8 cellular contexts compared by ENCODE assay signal in the genomic region with DNA sequence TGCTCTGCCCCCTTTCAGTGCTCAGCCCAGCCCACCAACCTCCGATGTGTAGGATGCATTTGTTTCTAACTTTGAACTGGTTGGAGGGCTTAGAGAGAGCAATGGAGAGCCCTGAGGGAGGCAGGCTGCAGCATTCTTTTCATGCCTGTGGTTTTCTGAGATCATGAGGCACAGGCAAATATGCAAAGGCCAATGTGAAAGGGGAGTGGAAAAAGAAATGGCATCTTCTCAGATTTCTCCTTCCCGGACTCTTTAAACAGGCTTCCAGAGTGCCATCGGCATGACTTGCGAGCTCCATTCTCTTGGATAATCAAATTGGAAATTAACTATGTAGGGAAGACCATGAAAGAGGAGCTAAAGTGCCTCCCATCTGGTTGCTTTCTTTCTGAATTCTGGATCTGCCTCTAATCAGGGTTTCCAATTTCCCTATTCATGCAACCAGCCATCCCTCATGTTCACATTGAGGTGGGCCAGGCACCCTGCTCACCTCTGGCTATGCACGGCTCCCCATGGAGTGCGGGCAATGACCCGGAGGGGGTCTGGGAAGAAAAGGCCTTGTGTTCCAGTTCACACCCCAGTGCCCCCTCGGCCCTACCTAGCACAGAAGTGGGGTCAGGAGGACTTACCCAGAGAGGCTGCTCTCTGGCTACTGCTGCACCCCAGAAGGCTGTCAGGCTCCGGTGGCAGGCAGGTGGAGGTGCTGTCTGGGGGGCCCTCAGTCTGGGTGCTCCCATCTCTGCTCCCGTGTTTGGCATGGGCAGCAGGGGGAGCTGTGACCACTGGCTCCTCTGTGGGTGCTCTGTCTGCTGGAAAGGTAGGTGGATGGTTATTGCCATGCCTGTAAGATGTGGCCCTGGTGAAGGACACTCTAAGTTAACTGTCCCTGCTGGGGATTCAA. TPM values are rescaled to one million over a fixed set of nuclear protein-coding genes. Genes with fewer than 3 reads are reported as not detected.
A peak's percentile ranks its signal among the peaks of the same experiment; 100 is the strongest.
DNase-seq lines count a peak whose midpoint lies in the region; ATAC-seq and TF ChIP-seq lines count a peak whose summit lies in the region.

No MANE protein-coding gene starts in this region.

- H3K36me3 ChIP-seq in breast epithelium (peaks cover 6% of the 10 kb centered on the region), left lung (peaks cover 4 to 83% of the 10 kb centered on the region in 2 donors), transverse colon (peaks cover 0 to 13% (median 6%) of the 10 kb centered on the region in 4 donors)

- H3K27ac ChIP-seq in breast epithelium (peak overlapping the region; percentile 97 to 100), left lung (peak overlapping the region; percentile 72), transverse colon (peak overlapping the region; percentile 64 to 99 (median 87))

- no peak for DNase-seq in GM10266 (ENCODE audit: extremely low spot score)
- DNase-seq in LoVo (ENCODE audit: low spot score) = peak; percentile 51
- DNase-seq in breast epithelium (ENCODE audit: low spot score in 2 of 2) = peak in 1 of 2 donors; percentile 91
- peak in 1 of 2 donors; percentile 49 for DNase-seq in left lung
- DNase-seq in transverse colon = no peak
- DNase-seq in SKM-1 treated with dmso at 0.1 percent for 144 hours (lab: John Stamatoyannopoulos, UW; ENCODE audit: unreplicated experiment) = no peak
- no peak for DNase-seq in stimulated activated CD4-positive, alpha-beta T cell treated with anti-CD3 and anti-CD28 coated beads, Interleukin-12 subunit alpha, Interleukin-12 subunit beta, amount 100 ng/mL, for 4 hours
- no peak for DNase-seq in NCI-H524 treated with DMSO at 0.1 percent for 48 hours (lab: John Stamatoyannopoulos, UW)

- H3K27me3 ChIP-seq in breast epithelium = no peaks in the 10 kb centered on the region
- H3K27me3 ChIP-seq in left lung = peaks cover 0 to under 1% of the 10 kb centered on the region in 2 donors
- H3K27me3 ChIP-seq in transverse colon = no peaks in the 10 kb centered on the region

- ATAC-seq in left lung = peak; percentile 82

- TF ChIP-seq POLR2A in breast epithelium (IDR thresholded peaks at IDR 0.05) (no peak), transverse colon (IDR thresholded peaks at IDR 0.05) (no peak)

- H3K4me3 ChIP-seq in breast epithelium = peak overlapping the region in 1 of 3 donors; percentile 35
- H3K4me3 ChIP-seq in left lung = no peak overlapping the region
- no peak overlapping the region for H3K4me3 ChIP-seq in transverse colon

- intact Hi-C loops in breast epithelium (cut with DNase I; ENCODE audit: low total_unique reads) = no loop called here
- intact Hi-C loops in left lung (cut with DNase I) = no loop called here
- intact Hi-C loops in transverse colon (cut with DNase I; ENCODE audit: low total_unique reads) = no loop called here

- WGBS in transverse colon (ENCODE audit: low coverage in 1 of 2), 2 donors = 64% methylated on average over 10 of the region's 10 CpGs; no CpG with 5 or more reads in 1 of the 2 donors

- H3K4me1 ChIP-seq in breast epithelium (peaks cover 33 to 36% of the 10 kb centered on the region in 2 donors), left lung (peaks cover 39 to 84% of the 10 kb centered on the region in 2 donors), transverse colon (peaks cover 15 to 52% (median 34%) of the 10 kb centered on the region in 4 donors)

- TF ChIP-seq CTCF in GM10266 (IDR thresholded peaks at IDR 0.05; ENCODE audit: control insufficient read depth, insufficient read depth, low read depth, missing control alignments) (peak; percentile 42), breast epithelium (IDR thresholded peaks at IDR 0.05) (no peak), left lung (IDR thresholded peaks at IDR 0.05) (peak in 1 of 2 donors; percentile 4), transverse colon (IDR thresholded peaks at IDR 0.05) (peak in 3 of 5 experiments; percentile 13 to 27 (median 22))

- no peak for TF ChIP-seq EP300 in transverse colon (IDR thresholded peaks at IDR 0.05; ENCODE audit: low read depth)

- in situ Hi-C loops in transverse colon (cut with MboI; ENCODE audit: low pct_ligation_motif_present in 1 of 4, low pct_unique_long_range_greater_than_20kb in 1 of 4, low sequenced_read_pairs in 3 of 4) = no loop called here

- no peaks in the 10 kb centered on the region for H3K9me3 ChIP-seq in breast epithelium
- no peaks in the 10 kb centered on the region for H3K9me3 ChIP-seq in left lung
- H3K9me3 ChIP-seq in transverse colon = no peaks in the 10 kb centered on the region

RNA-seq across cellular contexts. Expression of a gene that starts 16.1 kb away (rescaled TPM):
- total RNA-seq in breast epithelium (100 to 1,000 TPM in 1 of 3 donors, 10 to 100 TPM in 2; 78.3 to 281 (median 83.2) TPM), left lung (100 to 1,000 TPM in 1 of 2 donors, 10 to 100 TPM in 1; 69.2 to 106 TPM), transverse colon (10 to 100 TPM; 14.5 to 50.9 (median 23.8) TPM)

Comparison
In these comparisons a context has a peak if more than half of its experiments do, and no peak if none do; other contexts are left out.
1. CTCF ChIP-seq: peak in GM10266 (single experiment) and transverse colon (3 of 5); none in breast epithelium (0 of 3).
2. Peak in every context shown above with its lines, with median percentiles within 50 percentile points of each other: H3K27ac ChIP-seq.